20 cellular contexts compared by ENCODE assay signal in the genomic region with DNA sequence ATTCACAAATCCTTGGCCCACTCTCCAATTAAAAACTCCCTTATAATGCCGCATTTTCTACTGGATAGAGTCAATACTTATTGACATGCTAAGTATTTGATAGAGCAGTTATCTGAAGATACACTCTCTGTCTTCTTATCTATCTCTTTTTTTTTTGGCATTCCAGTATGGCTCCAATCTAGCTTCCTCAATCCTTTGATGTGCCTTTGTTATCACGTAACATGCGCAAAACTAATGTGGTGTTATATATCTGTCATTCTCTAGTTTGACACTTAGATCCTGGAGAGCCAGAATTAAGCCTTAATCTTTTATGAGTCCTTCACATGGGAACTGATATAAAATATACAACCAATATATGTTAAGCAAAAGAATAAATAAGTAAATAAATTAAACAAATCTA. TPM values are rescaled to one million over a fixed set of nuclear protein-coding genes. Genes with fewer than 3 reads are reported as not detected.
"Had no signal": no experiment of that assay in that cellular context is flagged by ENCODE, and none has a peak within 500 bp of the region (broad histone marks: within the 10 kb centered on the region; RNA-seq: fewer than 3 reads in every experiment).

No MANE protein-coding gene starts in this region.

- H3K27me3 ChIP-seq: esophagus squamous epithelium, right lobe of liver had no signal

- H3K36me3 ChIP-seq: esophagus squamous epithelium, right lobe of liver had no signal

- DNase-seq: central memory CD4-positive, alpha-beta T cell; esophagus squamous epithelium; foreskin fibroblast; immature natural killer cell; kidney; left cardiac atrium; left ventricle myocardium superior; naive thymus-derived CD4-positive, alpha-beta T cell; occipital lobe; psoas muscle; retina; right lobe of liver; stimulated activated CD4-positive, alpha-beta T cell treated with anti-CD3 and anti-CD28 coated beads, Interleukin-2, amount 100 ng/mL, for 24 hours; stimulated activated CD4-positive, alpha-beta T cell treated with anti-CD3 and anti-CD28 coated beads, Interleukin-4, amount 100 ng/mL, for 4 hours; stimulated activated naive CD4-positive, alpha-beta T cell treated with Interleukin-2 at 50 U/mL for 16 hours had no signal

- H3K27ac ChIP-seq: parathyroid adenoma, psoas muscle, right lobe of liver had no signal

- H3K9me3 ChIP-seq: esophagus squamous epithelium, psoas muscle, right lobe of liver had no signal

- H3K4me1 ChIP-seq: esophagus squamous epithelium, parathyroid adenoma, psoas muscle, right lobe of liver had no signal

- H3K4me3 ChIP-seq: esophagus squamous epithelium, lung, psoas muscle, right lobe of liver had no signal

- FAIRE-seq: kidney, urothelium cell line had no signal

RNA-seq across cellular contexts. Expression of a gene that starts 54.7 kb away (rescaled TPM):
- total RNA-seq: epithelial cell of proximal tubule, neural crest cell had no signal
